ENCODE assay signal across 8 cellular contexts in the genomic region with DNA sequence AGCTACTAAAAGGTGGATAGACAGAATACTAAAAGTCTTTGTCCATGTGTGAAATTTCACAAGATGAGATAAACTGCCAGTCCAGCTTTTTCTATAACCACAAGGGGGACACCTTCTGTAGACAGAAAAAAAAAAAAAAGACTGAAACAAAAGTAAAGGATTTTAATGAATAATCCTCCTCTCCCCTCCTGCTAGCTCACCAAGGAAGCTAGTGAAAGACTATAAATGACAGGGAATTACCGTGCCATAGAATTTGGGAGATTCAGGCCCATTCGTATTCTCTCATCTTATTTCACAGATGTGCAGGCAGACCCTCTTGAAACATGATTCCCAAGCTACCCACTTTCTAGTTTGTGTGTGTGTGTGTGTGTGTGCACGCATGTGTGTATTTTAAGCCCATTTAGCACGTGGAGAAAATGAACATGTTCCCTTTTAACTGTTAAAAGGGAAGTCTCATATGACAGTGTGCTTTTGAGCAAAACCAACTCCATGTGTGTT. TPM values are rescaled to one million over a fixed set of nuclear protein-coding genes. Genes with fewer than 3 reads are reported as not detected.
A peak's percentile ranks its signal among the peaks of the same experiment; 100 is the strongest.
DNase-seq lines count a peak whose midpoint lies in the region; ATAC-seq, FAIRE-seq and TF ChIP-seq lines count a peak whose summit lies in the region.

No MANE protein-coding gene starts in this region.

- H3K36me3 Mint-ChIP-seq in endodermal cell (ENCODE audit: low read depth), result no peaks in the 10 kb centered on the region
- no peaks in the 10 kb centered on the region for H3K36me3 Mint-ChIP-seq in neural crest cell (ENCODE audit: low read depth)

- H3K27ac Mint-ChIP-seq in endodermal cell (no peak overlapping the region), neural crest cell (ENCODE audit: unreplicated experiment) (no peak overlapping the region)

- no peak overlapping the region for H3K9ac ChIP-seq in endodermal cell (ENCODE audit: extremely low read depth, low read length, poor library complexity, severe bottlenecking)

- no peak overlapping the region for H3K4me3 ChIP-seq in endodermal cell (ENCODE audit: low read length)

- ATAC-seq in GM18861 (IDR thresholded peaks at IDR 0.05; ENCODE audit: unreplicated experiment) (no peak), HG03520 (IDR thresholded peaks at IDR 0.05; ENCODE audit: unreplicated experiment) (no peak)

- H3K4me3 Mint-ChIP-seq in endodermal cell, result no peak overlapping the region
- H3K4me3 Mint-ChIP-seq in neural crest cell, result no peak overlapping the region

- H3K27ac ChIP-seq in endodermal cell (ENCODE audit: low read depth, low read length), result no peak overlapping the region

- H3K4me1 ChIP-seq in endodermal cell (ENCODE audit: control insufficient read depth, insufficient read depth, low read length), result no peaks in the 10 kb centered on the region

- peak; percentile 67 for FAIRE-seq in D721Med (lab: Jason Lieb, UNC)

- no peaks in the 10 kb centered on the region for H3K27me3 Mint-ChIP-seq in endodermal cell (ENCODE audit: insufficient read depth)
- H3K27me3 Mint-ChIP-seq in neural crest cell (ENCODE audit: low read depth), result no peaks in the 10 kb centered on the region

- H3K9me3 ChIP-seq in endodermal cell (ENCODE audit: control insufficient read depth, low read length), result no peaks in the 10 kb centered on the region

- WGBS in endodermal cell (ENCODE audit: insufficient coverage in 1 of 2, insufficient read length in 1 of 2), 2 experiments, result 82 to 88% methylated on average over 1 to 4 of the region's 4 CpGs

- DNase-seq in D721Med (ENCODE audit: insufficient read length, low spot score) (no peak), NCI-H446 treated with DMSO at 0.1 percent for 48 hours (lab: John Stamatoyannopoulos, UW) (peak; percentile 2), endodermal cell (no peak), neural crest cell (ENCODE audit: low read depth, low spot score) (no peak), pons (ENCODE audit: low spot score) (no peak), inferior parietal cortex (ENCODE audit: extremely low spot score) (no peak)

- no peaks in the 10 kb centered on the region for H3K27me3 ChIP-seq in endodermal cell (ENCODE audit: control insufficient read depth, insufficient read depth, low read length, poor library complexity, severe bottlenecking)

- H3K9me3 Mint-ChIP-seq in endodermal cell, result no peaks in the 10 kb centered on the region
- peaks cover 2% of the 10 kb centered on the region for H3K9me3 Mint-ChIP-seq in neural crest cell

- H3K4me1 Mint-ChIP-seq in endodermal cell (peaks cover 5% of the 10 kb centered on the region), neural crest cell (peaks cover 10% of the 10 kb centered on the region)

- no peaks in the 10 kb centered on the region for H3K36me3 ChIP-seq in endodermal cell (ENCODE audit: control insufficient read depth, insufficient read depth, low read length)

- TF ChIP-seq CTCF in D721Med (IDR thresholded peaks at IDR 0.05; ENCODE audit: insufficient read depth, missing control alignments), result peak; percentile 39
- peak; percentile 76 for TF ChIP-seq CTCF in endodermal cell (conservative IDR thresholded peaks at IDR 0.05)
- TF ChIP-seq CTCF in neural crest cell (conservative IDR thresholded peaks at IDR 0.05), result peak; percentile 71

RNA-seq across cellular contexts. Expression of gene SLC8A1, which starts 36.3 kb away (rescaled TPM):
- total RNA-seq in endodermal cell (1 to 10 TPM; 4.7 to 6.3 TPM), neural crest cell (4.2 and 4.7 TPM in 2 replicates)
- polyA plus RNA-seq in endodermal cell (2013, experiment 1 of 2), result 10.3 TPM
- 7.9 TPM for polyA plus RNA-seq in endodermal cell (2013, experiment 2 of 2)
